Comparison of ENCODE assay signal across 17 cellular contexts in the genomic region with DNA sequence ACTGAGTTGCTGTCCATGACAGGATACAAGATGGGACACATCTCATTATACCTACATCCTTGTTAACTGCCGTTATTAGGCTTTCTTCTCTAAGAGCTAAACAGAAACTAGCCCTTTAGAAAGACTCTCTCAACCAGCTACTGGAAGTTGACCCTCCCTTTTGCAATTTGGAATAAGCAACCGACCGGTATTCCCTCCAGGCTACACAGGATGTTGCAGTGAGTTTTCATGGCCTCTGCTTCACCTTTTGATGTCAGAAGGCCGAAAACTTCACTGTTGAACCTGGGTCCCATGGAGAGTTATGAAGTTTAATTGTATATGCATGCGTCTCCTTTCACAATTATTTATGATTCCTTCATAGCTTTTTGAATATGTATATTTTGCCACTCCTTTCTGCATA.
A peak's percentile ranks its signal among the peaks of the same experiment; 100 is the strongest.
DNase-seq lines count a peak whose midpoint lies in the region; ATAC-seq, FAIRE-seq and TF ChIP-seq lines count a peak whose summit lies in the region.
"Had no signal": no experiment of that assay in that cellular context is flagged by ENCODE, and none has a peak within 500 bp of the region (broad histone marks: within the 10 kb centered on the region; RNA-seq: fewer than 3 reads in every experiment).

No MANE protein-coding gene starts in this region.

- no peak overlapping the region for H2BK5ac ChIP-seq in H1 (ENCODE audit: low read depth, low read length)

- H4K5ac ChIP-seq in H1 (ENCODE audit: insufficient read length, low read depth, low read length), result no peak overlapping the region

- H3K79me2 ChIP-seq in SK-N-SH (ENCODE audit: insufficient read depth) (no peaks in the 10 kb centered on the region), H1 (ENCODE audit: control insufficient read depth in 1 of 2, insufficient read depth in 2 of 2, low read length in 2 of 2) (no peaks in the 10 kb centered on the region)

- CTCF ChIA-PET in SK-N-SH (lab: Yijun Ruan, JAX) (no interaction called here), H1 (lab: Charles Lee; ENCODE audit: partially characterized antibody) (interaction anchor here (1.1 kb wide), 1 partner anchor 10 kb away, joined by 4 read pairs; no protein-coding TSS in a partner anchor)

- H3K4me1 ChIP-seq in SK-N-SH (ENCODE audit: control insufficient read depth in 1 of 2, insufficient read depth in 2 of 2, low read depth in 1 of 2, low read length in 1 of 2) (no peaks in the 10 kb centered on the region), H1 (replicated peaks in 1 of 4; ENCODE audit: control insufficient read depth in 3 of 4, insufficient read depth in 4 of 4, low read length in 3 of 4) (peaks cover 0 to 2% (median 0%) of the 10 kb centered on the region in 4 experiments; a peak in 2 of 7 replicates), colonic mucosa (no peaks in the 10 kb centered on the region)
- H3K4me1 ChIP-seq: A549 had no signal

- H2BK20ac ChIP-seq in H1 (ENCODE audit: low read length), result no peak overlapping the region

- H3K27ac Mint-ChIP-seq in nephron, result peak overlapping the region; percentile 35 to 77 (median 74)
- H3K27ac Mint-ChIP-seq: CD4-positive, alpha-beta memory T cell; GM23338 had no signal

- H2AK5ac ChIP-seq in H1 (ENCODE audit: low read depth, low read length), result no peak overlapping the region

- no peaks in the 10 kb centered on the region for H3K27me3 ChIP-seq in SK-N-SH (ENCODE audit: insufficient read depth)
- no peaks in the 10 kb centered on the region for H3K27me3 ChIP-seq in H1 (replicated peaks in 1 of 4; ENCODE audit: control insufficient read depth in 3 of 4, extremely low read depth in 1 of 4, insufficient read depth in 3 of 4, low read length in 3 of 4)
- H3K27me3 ChIP-seq in colonic mucosa, result no peaks in the 10 kb centered on the region

- no peaks in the 10 kb centered on the region for H3K9me3 Mint-ChIP-seq in nephron
- H3K9me3 Mint-ChIP-seq: GM23338 had no signal

- H3K27ac ChIP-seq in SK-N-SH (ENCODE audit: low read depth in 2 of 2, low read length in 1 of 2) (no peak overlapping the region), H1 (ENCODE audit: low read depth, low read length) (no peak overlapping the region), colonic mucosa (no peak overlapping the region)
- H3K27ac ChIP-seq: 22Rv1, A549, C4-2B had no signal

- H3K27me3 Mint-ChIP-seq in nephron (ENCODE audit: low read depth), result no peaks in the 10 kb centered on the region
- H3K27me3 Mint-ChIP-seq: CD4-positive, alpha-beta memory T cell had no signal

- no peak overlapping the region for H2BK15ac ChIP-seq in H1 (ENCODE audit: low read length)

- no peak overlapping the region for H3K4me2 ChIP-seq in SK-N-SH
- no peak overlapping the region for H3K4me2 ChIP-seq in H1 (ENCODE audit: insufficient read depth in 1 of 2, low read depth in 2 of 2, low read length in 2 of 2)
- H3K4me2 ChIP-seq: A549, GM23338 had no signal

- ATAC-seq in SK-N-SH treated with all-trans-retinoic acid at 6 μM for 48 hours (no peak), HG03175 (IDR thresholded peaks at IDR 0.05; ENCODE audit: unreplicated experiment) (no peak)
- ATAC-seq: A549, GM23338 had no signal

- H3K36me3 Mint-ChIP-seq in nephron (ENCODE audit: low read depth), result no peaks in the 10 kb centered on the region
- H3K36me3 Mint-ChIP-seq: CD4-positive, alpha-beta memory T cell had no signal

- no peak overlapping the region for H3K4ac ChIP-seq in H1 (replicated peaks; ENCODE audit: insufficient read length, low read depth, low read length)

- no peak for TF ChIP-seq POLR2A in H1 (IDR thresholded peaks at IDR 0.05; ENCODE audit: control extremely low read depth in 1 of 2, low read depth in 2 of 2, low read length in 2 of 2)

- no peak overlapping the region for H3K23ac ChIP-seq in H1 (ENCODE audit: insufficient read length)

- intact Hi-C loops in colonic mucosa (cut with DNase I), result no loop called here

- no peaks in the 10 kb centered on the region for H3K9me3 ChIP-seq in SK-N-SH
- no peaks in the 10 kb centered on the region for H3K9me3 ChIP-seq in H1 (ENCODE audit: insufficient read depth in 2 of 2, low read depth in 1 of 2, low read length in 1 of 2)
- H3K9me3 ChIP-seq in colonic mucosa, result no peaks in the 10 kb centered on the region
- H3K9me3 ChIP-seq: A549 had no signal

- H3K4me1 Mint-ChIP-seq in nephron, result peaks cover 8% of the 10 kb centered on the region
- H3K4me1 Mint-ChIP-seq: CD4-positive, alpha-beta memory T cell had no signal

- H3F3A ChIP-seq in SK-N-SH (replicated peaks; ENCODE audit: insufficient read depth), result no peaks in the 10 kb centered on the region

- H2BK120ac ChIP-seq in H1 (replicated peaks; ENCODE audit: low read depth, low read length), result no peak overlapping the region

- 5% methylated on average over 5 of the region's 5 CpGs for WGBS in SK-N-SH (ENCODE audit: low lambda C conversion rate)
- 99% methylated on average over 5 of the region's 5 CpGs; no CpG with 5 or more reads in 1 of the 2 experiments for WGBS in H1 (ENCODE audit: extremely low coverage in 1 of 2, insufficient coverage in 1 of 2, insufficient read length in 1 of 2, insufficient replicate concordance in 2 of 2, low coverage in 1 of 2, low lambda C conversion rate in 2 of 2, missing lambda C conversion rate in 1 of 2), 2 experiments

- H3K4me3 Mint-ChIP-seq in nephron, result no peak overlapping the region
- H3K4me3 Mint-ChIP-seq: CD4-positive, alpha-beta memory T cell; GM23338 had no signal

- no peaks in the 10 kb centered on the region for H3K9me2 ChIP-seq in SK-N-SH

- POLR2A ChIA-PET in SK-N-SH (lab: Yijun Ruan, JAX) (no interaction called here), H1 (lab: Charles Lee; ENCODE audit: partially characterized antibody) (no interaction called here)

- H4K91ac ChIP-seq in H1 (replicated peaks; ENCODE audit: insufficient read length, low read length), result no peak overlapping the region

- no peak overlapping the region for H4K8ac ChIP-seq in H1 (ENCODE audit: extremely low read depth, insufficient read depth, low read length)

- H4K20me1 ChIP-seq in SK-N-SH (ENCODE audit: insufficient read depth) (no peaks in the 10 kb centered on the region), H1 (replicated peaks in 1 of 2; ENCODE audit: control insufficient read depth in 1 of 2, insufficient read depth in 2 of 2, low read length in 2 of 2) (no peaks in the 10 kb centered on the region)

- H3K36me3 ChIP-seq in SK-N-SH (replicated peaks in 1 of 2; ENCODE audit: control insufficient read depth in 1 of 2, insufficient read depth in 2 of 2, low read length in 1 of 2) (no peaks in the 10 kb centered on the region), H1 (ENCODE audit: control insufficient read depth in 2 of 4, insufficient read depth in 4 of 4, low read length in 3 of 4) (no peaks in the 10 kb centered on the region), colonic mucosa (no peaks in the 10 kb centered on the region)

- no peak overlapping the region for H3K14ac ChIP-seq in H1 (ENCODE audit: insufficient read length)

- peak overlapping the region; percentile 50; the same call in 1 of the 2 replicates for H2BK12ac ChIP-seq in H1 (ENCODE audit: low read depth, low read length)

- H3K4me3 ChIP-seq in SK-N-SH (ENCODE audit: low read depth in 2 of 2, low read length in 1 of 2), result no peak overlapping the region
- no peak overlapping the region for H3K4me3 ChIP-seq in H1 (ENCODE audit: extremely low read depth in 1 of 4, insufficient read depth in 2 of 4, low read depth in 3 of 4, low read length in 4 of 4)
- H3K4me3 ChIP-seq in colonic mucosa, result no peak overlapping the region
- H3K4me3 ChIP-seq: A549, GM23338 had no signal

- H3K18ac ChIP-seq in H1 (ENCODE audit: extremely low read depth, low read length), result no peak overlapping the region

- H2AFZ ChIP-seq in SK-N-SH (ENCODE audit: low read depth) (peak overlapping the region; percentile 63; the same call in 1 of the 2 replicates), H1 (ENCODE audit: low read length) (no peak overlapping the region)
- H2AFZ ChIP-seq: GM23338 had no signal

- DNase-seq in SK-N-SH, result no peak
- DNase-seq in H1 (ENCODE audit: low read depth in 1 of 2, low spot score in 2 of 2), result no peak
- DNase-seq in colonic mucosa, result no peak
- DNase-seq in activated CD4-positive, CD25-positive, alpha-beta regulatory T cell treated with anti-CD3 and anti-CD28 coated beads, Interleukin-2, amount 50 U/mL, for 72 hours, result no peak
- DNase-seq: AML-193; CD4-positive, alpha-beta memory T cell; DMS153; DMS79; GF-D8; H7 had no signal

- H3K23me2 ChIP-seq in H1 (ENCODE audit: low read depth, low read length), result no peaks in the 10 kb centered on the region

- H3K9ac ChIP-seq in SK-N-SH (no peak overlapping the region), H1 (replicated peaks in 1 of 4; ENCODE audit: extremely low read depth in 1 of 4, low read depth in 3 of 4, low read length in 3 of 4) (no peak overlapping the region), colonic mucosa (ENCODE audit: low read depth in 2 of 2, low read length in 2 of 2) (no peak overlapping the region)

- FAIRE-seq in H1 (lab: Jason Lieb, UNC), result no peak
- FAIRE-seq: A549 had no signal

- H3K79me1 ChIP-seq in H1 (ENCODE audit: low read depth, low read length), result no peaks in the 10 kb centered on the region

- TF ChIP-seq RAD21 in SK-N-SH (IDR thresholded peaks at IDR 0.05; ENCODE audit: low read length) (no peak), H1 (IDR thresholded peaks at IDR 0.05 in 1 of 2, conservative IDR thresholded peaks at IDR 0.05 in 1 of 2; ENCODE audit: low read depth in 2 of 2, low read length in 2 of 2) (no peak)

- TF ChIP-seq CTCF in SK-N-SH (IDR thresholded peaks at IDR 0.05), result no peak
- no peak for TF ChIP-seq CTCF in H1 (IDR thresholded peaks at IDR 0.05; ENCODE audit: control extremely low read depth in 1 of 3, insufficient read depth in 1 of 3, low read depth in 1 of 3, low read length in 3 of 3)
- TF ChIP-seq CTCF in nephron (IDR thresholded peaks at IDR 0.05; ENCODE audit: unreplicated experiment in 3 of 3), result no peak
- TF ChIP-seq CTCF in colonic mucosa (IDR thresholded peaks at IDR 0.05), result no peak

- no peak for TF ChIP-seq EP300 in SK-N-SH (IDR thresholded peaks at IDR 0.05; ENCODE audit: borderline replicate concordance in 1 of 2, low read depth in 1 of 2, low read length in 1 of 2)
- no peak for TF ChIP-seq EP300 in H1 (IDR thresholded peaks at IDR 0.05; ENCODE audit: borderline replicate concordance in 1 of 2, low read depth in 2 of 2, low read length in 2 of 2)

- H3K56ac ChIP-seq in H1 (replicated peaks; ENCODE audit: insufficient read length, low read depth, low read length), result no peak overlapping the region

TF ChIP-seq in SK-N-SH, 30 proteins besides CTCF, POLR2A, EP300 and RAD21 (continues in another document):
- TF ChIP-seq YY1 (IDR thresholded peaks at IDR 0.05; ENCODE audit: low read depth), result no peak

TF ChIP-seq in SK-N-SH treated with all-trans-retinoic acid at 6 μM for 48 hours, 23 proteins besides CTCF, POLR2A, EP300 and RAD21 (continues in another document):
- TF ChIP-seq SNAI2 (CRISPR knock-in tag; IDR thresholded peaks at IDR 0.05) (no peak), OSR1 (CRISPR knock-in tag; IDR thresholded peaks at IDR 0.05) (no peak)

TF ChIP-seq in H1, 55 proteins besides CTCF, POLR2A, EP300 and RAD21 (continues in another document):
- TF ChIP-seq SIN3A (conservative IDR thresholded peaks at IDR 0.05 in 1 of 2, IDR thresholded peaks at IDR 0.05 in 1 of 2; ENCODE audit: low read depth in 1 of 2, low read length in 2 of 2) (no peak), ZNF274 (IDR thresholded peaks at IDR 0.05; ENCODE audit: borderline replicate concordance, extremely low read depth, low read length) (no peak), GABPA (IDR thresholded peaks at IDR 0.05; ENCODE audit: borderline replicate concordance, insufficient read depth, low read length) (no peak), KDM4A (IDR thresholded peaks at IDR 0.05; ENCODE audit: low read depth, low read length, severe bottlenecking) (no peak)
